Comparison of ENCODE assay signal across 9 cellular contexts in the genomic region with DNA sequence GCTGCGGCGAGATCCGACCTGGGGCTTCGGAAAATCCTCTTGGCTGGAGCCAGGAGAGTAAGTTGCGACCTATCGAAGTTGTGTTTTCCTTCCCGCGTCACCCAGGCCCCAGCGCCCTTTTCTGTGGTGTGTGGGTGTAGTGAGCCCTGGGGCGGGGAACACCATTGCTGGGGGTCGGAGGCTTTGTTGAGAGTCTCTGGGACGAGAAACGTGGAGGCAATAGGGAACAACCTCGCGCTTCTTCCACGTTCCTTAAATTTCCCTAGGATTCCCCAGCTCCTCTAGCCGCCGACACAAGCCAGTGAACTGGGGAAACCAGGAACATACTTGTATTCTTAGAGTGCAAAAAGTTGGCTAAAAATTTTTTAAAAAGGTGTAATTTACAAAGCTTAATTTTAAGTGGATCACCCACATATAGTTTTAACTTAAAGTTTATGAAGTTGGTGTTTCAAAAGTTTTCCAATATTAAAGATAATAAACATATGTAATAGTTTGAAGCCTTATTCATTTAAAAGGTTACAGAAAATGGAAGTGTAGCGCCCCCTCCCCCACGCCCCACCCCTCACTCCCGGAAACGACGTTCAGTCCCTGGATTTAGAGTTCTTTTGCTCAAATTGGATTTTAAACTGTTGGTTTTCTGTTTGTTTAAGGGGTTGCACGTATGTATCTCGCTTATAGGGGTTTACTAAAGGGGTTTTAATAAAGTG. TPM values are rescaled to one million over a fixed set of nuclear protein-coding genes. Genes with fewer than 3 reads are reported as not detected.
DNase-seq lines count a peak whose midpoint lies in the region; ATAC-seq, FAIRE-seq and TF ChIP-seq lines count a peak whose summit lies in the region.
"Had no signal": no experiment of that assay in that cellular context is flagged by ENCODE, and none has a peak within 500 bp of the region (broad histone marks: within the 10 kb centered on the region; RNA-seq: fewer than 3 reads in every experiment).

No MANE protein-coding gene starts in this region.

- H3K4me2 ChIP-seq in HepG2 (ENCODE audit: low read depth, low read length), result peak overlapping the region; percentile 94

- DNase-seq in activated CD4-positive, alpha-beta T cell treated with anti-CD3 and anti-CD28 coated beads for 36 hours, result no peak
- no peak for DNase-seq in activated CD4-positive, alpha-beta T cell treated with anti-CD3 and anti-CD28 coated beads for 48 hours
- DNase-seq in ascending aorta (ENCODE audit: low spot score in 2 of 2), result no peak
- DNase-seq in HepG2 (ENCODE audit: low spot score), result no peak
- peak; percentile 52 for DNase-seq in transverse colon
- DNase-seq in GM12892 (ENCODE audit: insufficient read length), result no peak
- no peak for DNase-seq in mucosa of gallbladder (ENCODE audit: low spot score)
- DNase-seq: DND-41 had no signal

- peak overlapping the region; percentile 73 for H3K4me3 Mint-ChIP-seq in activated CD4-positive, alpha-beta T cell treated with anti-CD3 and anti-CD28 coated beads for 36 hours

- BruUV-seq in HepG2 (replicated peaks; lab: Mats Ljungman, UMichigan), result no TSS peak

- peaks cover 5% of the 10 kb centered on the region for H3K4me1 Mint-ChIP-seq in activated CD4-positive, alpha-beta T cell treated with anti-CD3 and anti-CD28 coated beads for 36 hours

- H3K4me1 ChIP-seq in ascending aorta, result no peaks in the 10 kb centered on the region
- peaks cover 27% of the 10 kb centered on the region for H3K4me1 ChIP-seq in HepG2 (ENCODE audit: insufficient read depth, low read length)
- H3K4me1 ChIP-seq in transverse colon, result peaks cover 0 to 25% (median 4%) of the 10 kb centered on the region in 4 donors

- H3K9me3 ChIP-seq in ascending aorta (no peaks in the 10 kb centered on the region), HepG2 (ENCODE audit: low read length) (no peaks in the 10 kb centered on the region), transverse colon (no peaks in the 10 kb centered on the region)

- H2AFZ ChIP-seq in HepG2 (ENCODE audit: low read length), result peak overlapping the region; percentile 35

- H3K27me3 ChIP-seq in ascending aorta (no peaks in the 10 kb centered on the region), HepG2 (ENCODE audit: control insufficient read depth in 1 of 2, insufficient read depth in 2 of 2, low read length in 2 of 2) (no peaks in the 10 kb centered on the region; a peak in 1 of 5 replicates), transverse colon (peaks cover 14% of the 10 kb centered on the region)

- TF ChIP-seq CTCF in ascending aorta (IDR thresholded peaks at IDR 0.05) (no peak), HepG2 (CRISPR knock-in tag; IDR thresholded peaks at IDR 0.05) (no peak), transverse colon (IDR thresholded peaks at IDR 0.05) (peak in 1 of 5 experiments; percentile 19)

- in situ Hi-C loops in HepG2 (cut with HindIII; ENCODE audit: extremely low pct_ligation_motif_present, low pct_unique_long_range_greater_than_20kb), result no loop called here
- in situ Hi-C loops in transverse colon (cut with MboI; ENCODE audit: low pct_ligation_motif_present in 1 of 4, low pct_unique_long_range_greater_than_20kb in 1 of 4, low sequenced_read_pairs in 3 of 4), result no loop called here

- TF ChIP-seq POLR2A in HepG2 (IDR thresholded peaks at IDR 0.05; ENCODE audit: insufficient read depth in 1 of 2, low read depth in 2 of 2, low read length in 2 of 2) (peak in 1 of 2 experiments; percentile 3; a peak in 1 of 4 replicates), transverse colon (IDR thresholded peaks at IDR 0.05) (no peak), GM12892 (IDR thresholded peaks at IDR 0.05; ENCODE audit: low read depth, low read length) (no peak)

- H3K9me3 Mint-ChIP-seq in activated CD4-positive, alpha-beta T cell treated with anti-CD3 and anti-CD28 coated beads for 36 hours (ENCODE audit: low read depth), result no peaks in the 10 kb centered on the region

- peak; percentile 35 for ATAC-seq in activated CD4-positive, alpha-beta T cell treated with anti-CD3 and anti-CD28 coated beads for 36 hours
- ATAC-seq in HG03354 (IDR thresholded peaks at IDR 0.05; ENCODE audit: poor library complexity, severe bottlenecking, unreplicated experiment), result peak; percentile 28
- ATAC-seq in HepG2, result no peak

- POLR2A ChIA-PET in activated CD4-positive, alpha-beta T cell treated with anti-CD3 and anti-CD28 coated beads for 36 hours (lab: Charles Lee), result no interaction called here
- POLR2A ChIA-PET in HepG2 (lab: Yijun Ruan, JAX), result interaction anchor here (2.5 kb wide), 1 partner anchor 14 kb away, joined by 10 read pairs; no protein-coding TSS in a partner anchor

- no peak overlapping the region for H3K27ac ChIP-seq in ascending aorta
- peak overlapping the region; percentile 82 for H3K27ac ChIP-seq in HepG2 (ENCODE audit: extremely low read length, insufficient read depth, low read length)
- peak overlapping the region; percentile 88 to 97 (median 91) for H3K27ac ChIP-seq in transverse colon

- peaks cover 44% of the 10 kb centered on the region for H3K79me2 ChIP-seq in HepG2 (ENCODE audit: insufficient read depth, low read length)

- H3K36me3 ChIP-seq in ascending aorta, result no peaks in the 10 kb centered on the region
- no peaks in the 10 kb centered on the region for H3K36me3 ChIP-seq in HepG2 (replicated peaks in 1 of 2; ENCODE audit: control insufficient read depth in 1 of 2, insufficient read depth in 2 of 2, low read length in 2 of 2)
- H3K36me3 ChIP-seq in transverse colon, result no peaks in the 10 kb centered on the region

- no peak for TF ChIP-seq RAD21 in HepG2 (CRISPR knock-in tag; IDR thresholded peaks at IDR 0.05)

- peak overlapping the region; percentile 95 for H3K9ac ChIP-seq in HepG2 (ENCODE audit: insufficient read depth, low read depth, low read length)

- H3K36me3 Mint-ChIP-seq in activated CD4-positive, alpha-beta T cell treated with anti-CD3 and anti-CD28 coated beads for 36 hours (ENCODE audit: low read depth), result no peaks in the 10 kb centered on the region

- FAIRE-seq in HepG2 (lab: Jason Lieb, UNC) (no peak), GM12892 (lab: Jason Lieb, UNC) (no peak)

- H3K27ac Mint-ChIP-seq in activated CD4-positive, alpha-beta T cell treated with anti-CD3 and anti-CD28 coated beads for 36 hours, result peak overlapping the region; percentile 76

- H3K4me3 ChIP-seq in ascending aorta, result peak overlapping the region; percentile 49 to 63
- H3K4me3 ChIP-seq in HepG2 (replicated peaks in 1 of 3; ENCODE audit: insufficient read depth in 1 of 3, low read depth in 2 of 3, low read length in 3 of 3), result peak overlapping the region; percentile 94 to 100 (median 99)
- H3K4me3 ChIP-seq in transverse colon, result peak overlapping the region; percentile 57 to 78 (median 74)

- intact Hi-C loops in activated CD4-positive, alpha-beta T cell treated with anti-CD3 and anti-CD28 coated beads for 36 hours (cut with DNase I, micrococcal nuclease), result loop anchor here in 1 of 2 experiments (2.0 kb wide), 1 partner anchor 186 kb away; a partner anchor contains a TSS
- intact Hi-C loops in ascending aorta (cut with DNase I) (no loop called here), HepG2 (cut with micrococcal nuclease; ENCODE audit: unreplicated experiment) (loop anchor here (5.0 kb wide), 3 partner anchors 54 to 396 kb away; a partner anchor contains a TSS), transverse colon (cut with DNase I; ENCODE audit: low total_unique reads) (no loop called here)

- TF ChIP-seq EP300 in HepG2 (IDR thresholded peaks at IDR 0.05; ENCODE audit: low read depth in 2 of 2, low read length in 2 of 2), result no peak
- no peak for TF ChIP-seq EP300 in HepG2 (CRISPR knock-in tag; IDR thresholded peaks at IDR 0.05; ENCODE audit: borderline replicate concordance)
- no peak for TF ChIP-seq EP300 in transverse colon (IDR thresholded peaks at IDR 0.05; ENCODE audit: low read depth)

- no peaks in the 10 kb centered on the region for H4K20me1 ChIP-seq in HepG2 (ENCODE audit: insufficient read depth, low read length)

- CTCF ChIA-PET in activated CD4-positive, alpha-beta T cell treated with anti-CD3 and anti-CD28 coated beads for 36 hours (lab: Charles Lee), result no interaction called here
- CTCF ChIA-PET in HepG2 (lab: Yijun Ruan, JAX; ENCODE audit: low intra/inter-chr PET ratio, low total read pairs), result no interaction called here

- peaks cover 29% of the 10 kb centered on the region for H3K27me3 Mint-ChIP-seq in activated CD4-positive, alpha-beta T cell treated with anti-CD3 and anti-CD28 coated beads for 36 hours

- under 1% methylated on average over 14 of the region's 25 CpGs for WGBS in HepG2 (ENCODE audit: low lambda C conversion rate)
- 6 to 8% methylated on average over 8 to 25 of the region's 25 CpGs for WGBS in transverse colon (ENCODE audit: low coverage in 1 of 2), 2 donors

RNA-seq across cellular contexts. Expression of a gene that starts 0.6 kb away (rescaled TPM):
- total RNA-seq in activated CD4-positive, alpha-beta T cell treated with anti-CD3 and anti-CD28 coated beads for 36 hours, result 1 to 10 TPM; 1.1 to 1.3 TPM
- total RNA-seq in ascending aorta, result 10.5 TPM
- total RNA-seq in HepG2 (2016; rRNA removed; fragmentation: Illumina TruSeq; extraction: Trizol), result 23.3 and 24.4 TPM in 2 replicates
- total RNA-seq in HepG2 (2016; cell fraction: cytosol; rRNA removed; fragmentation: Illumina TruSeq; extraction: Trizol; ENCODE audit: low read depth), result 2.1 TPM in 2 replicates
- total RNA-seq in HepG2 (2016; cell fraction: insoluble cytoplasmic fraction; rRNA removed; fragmentation: Illumina TruSeq; extraction: Trizol), result 21.9 TPM in 2 replicates
- 7.9 and 9.7 TPM in 2 replicates for total RNA-seq in HepG2 (2016; cell fraction: membrane; rRNA removed; fragmentation: Illumina TruSeq; extraction: Trizol)
- 39.4 and 49.1 TPM in 2 replicates for total RNA-seq in HepG2 (2016; cell fraction: nucleus; rRNA removed; fragmentation: Illumina TruSeq; extraction: Trizol)
- polyA plus RNA-seq in HepG2 (2011; rRNA removed), result 66.7 and 68.7 TPM in 2 replicates
- polyA plus RNA-seq in HepG2 (2011; cell fraction: cytosol; rRNA removed), result 41.8 and 63.9 TPM in 2 replicates
- 13.3 and 19.3 TPM in 2 replicates for polyA plus RNA-seq in HepG2 (2011; cell fraction: nucleus; rRNA removed)
- polyA plus RNA-seq in HepG2 (2012), result 64.4 and 66.0 TPM in 2 replicates
- polyA plus RNA-seq in HepG2 (2016; cell fraction: cytosol; fragmentation: Illumina TruSeq; extraction: Trizol; ENCODE audit: low read depth), result 0.94 and 1.2 TPM in 2 replicates
- polyA plus RNA-seq in HepG2 (2016; cell fraction: insoluble cytoplasmic fraction; fragmentation: Illumina TruSeq; extraction: Trizol; ENCODE audit: low read depth), result 19.4 and 19.6 TPM in 2 replicates
- polyA plus RNA-seq in HepG2 (2016; cell fraction: membrane; fragmentation: Illumina TruSeq; extraction: Trizol; ENCODE audit: low read depth), result 2.8 and 3.7 TPM in 2 replicates
- 36.8 and 38.2 TPM in 2 replicates for polyA plus RNA-seq in HepG2 (2016; cell fraction: nucleus; fragmentation: Illumina TruSeq; extraction: Trizol; ENCODE audit: insufficient read depth, low read depth)
- 50.3 and 58.4 TPM in 2 replicates for polyA minus RNA-seq in HepG2 (2011; rRNA and poly(A)+ RNA removed; ENCODE audit: low replicate concordance)
- 60.3 and 74.6 TPM in 2 replicates for polyA minus RNA-seq in HepG2 (2011; cell fraction: cytosol; rRNA and poly(A)+ RNA removed)
- 28.8 and 46.7 TPM in 2 replicates for polyA minus RNA-seq in HepG2 (2011; cell fraction: nucleus; rRNA and poly(A)+ RNA removed)
- 100 to 1,000 TPM in 3 of 4 donors, 10 to 100 TPM in 1; 59.3 to 272 (median 198) TPM for total RNA-seq in transverse colon
- 32.9 TPM for polyA plus RNA-seq in GM12892 (2012; ENCODE audit: missing spikeins)
- 103 TPM for total RNA-seq in mucosa of gallbladder

RNA-seq across cellular contexts. Expression of a gene that starts 51.1 kb away (rescaled TPM):
- total RNA-seq in activated CD4-positive, alpha-beta T cell treated with anti-CD3 and anti-CD28 coated beads for 36 hours, result not detected
- not detected for total RNA-seq in ascending aorta
- total RNA-seq in HepG2 (2016; rRNA removed; fragmentation: Illumina TruSeq; extraction: Trizol), result not detected in 2 replicates
- not detected in 2 replicates for total RNA-seq in HepG2 (2016; cell fraction: cytosol; rRNA removed; fragmentation: Illumina TruSeq; extraction: Trizol; ENCODE audit: low read depth)
- not detected in 2 replicates for total RNA-seq in HepG2 (2016; cell fraction: insoluble cytoplasmic fraction; rRNA removed; fragmentation: Illumina TruSeq; extraction: Trizol)
- not detected in 2 replicates for total RNA-seq in HepG2 (2016; cell fraction: membrane; rRNA removed; fragmentation: Illumina TruSeq; extraction: Trizol)
- total RNA-seq in HepG2 (2016; cell fraction: nucleus; rRNA removed; fragmentation: Illumina TruSeq; extraction: Trizol), result not detected in 2 replicates
- not detected in 2 replicates for polyA plus RNA-seq in HepG2 (2011; rRNA removed)
- polyA plus RNA-seq in HepG2 (2011; cell fraction: cytosol; rRNA removed), result 0.01 TPM in 1 of 2 replicates, not detected in the other
- 0.05 TPM in 1 of 2 replicates, not detected in the other for polyA plus RNA-seq in HepG2 (2011; cell fraction: nucleus; rRNA removed)
- polyA plus RNA-seq in HepG2 (2012), result not detected in 2 replicates
- not detected in 2 replicates for polyA plus RNA-seq in HepG2 (2016; cell fraction: cytosol; fragmentation: Illumina TruSeq; extraction: Trizol; ENCODE audit: low read depth)
- not detected in 2 replicates for polyA plus RNA-seq in HepG2 (2016; cell fraction: insoluble cytoplasmic fraction; fragmentation: Illumina TruSeq; extraction: Trizol; ENCODE audit: low read depth)
- not detected in 2 replicates for polyA plus RNA-seq in HepG2 (2016; cell fraction: membrane; fragmentation: Illumina TruSeq; extraction: Trizol; ENCODE audit: low read depth)
- not detected in 2 replicates for polyA plus RNA-seq in HepG2 (2016; cell fraction: nucleus; fragmentation: Illumina TruSeq; extraction: Trizol; ENCODE audit: insufficient read depth, low read depth)
- 0.12 TPM in 1 of 2 replicates, not detected in the other for polyA minus RNA-seq in HepG2 (2011; rRNA and poly(A)+ RNA removed; ENCODE audit: low replicate concordance)
- polyA minus RNA-seq in HepG2 (2011; cell fraction: cytosol; rRNA and poly(A)+ RNA removed), result not detected in 2 replicates
- polyA minus RNA-seq in HepG2 (2011; cell fraction: nucleus; rRNA and poly(A)+ RNA removed), result not detected in 2 replicates
- total RNA-seq in transverse colon, result under 1 TPM in 1 of 4 donors, not detected in 3; under 0.01 TPM
- polyA plus RNA-seq in GM12892 (2012; ENCODE audit: missing spikeins), result 0.08 TPM
- total RNA-seq in mucosa of gallbladder, result 0.06 TPM

Comparison
In these comparisons a context has a peak if more than half of its experiments do, and no peak if none do; other contexts are left out.
1. H3K27ac ChIP-seq: peak in HepG2 (single experiment) and transverse colon (4 of 4); none in ascending aorta (0 of 2).
2. Peak in every context shown above with its lines, with median percentiles within 50 percentile points of each other: H3K4me3 ChIP-seq.